Comparison of ENCODE assay signal across 32 cellular contexts in genomic region chr11:4197112-4197511, GRCh38.
"Had no signal": no experiment of that assay in that cellular context is flagged by ENCODE, and none has a peak within 500 bp of the region (broad histone marks: within the 10 kb centered on the region; RNA-seq: fewer than 3 reads in every experiment).

No MANE protein-coding gene starts in this region.

- H3K36me3 ChIP-seq: adrenal gland, ascending aorta, brain microvascular endothelial cell, breast epithelium, cardiac muscle cell had no signal

- H3K27ac ChIP-seq: adrenal gland, ascending aorta, body of pancreas, brain microvascular endothelial cell, breast epithelium, cardiac muscle cell had no signal

- FAIRE-seq: astrocyte, bronchial epithelial cell had no signal

- H3K4me3 ChIP-seq: adrenal gland, ascending aorta, body of pancreas, breast epithelium, cardiac muscle cell had no signal

- ATAC-seq: activated naive CD4-positive, alpha-beta T cell treated with anti-CD3 and anti-CD28 coated beads, Interleukin-2, amount 50 U/mL, for 72 hours; activated naive CD8-positive, alpha-beta T cell treated with anti-CD3 and anti-CD28 coated beads, Interleukin-2, amount 50 U/mL, for 24 hours; activated T-cell treated with anti-CD3 and anti-CD28 coated beads, Interleukin-2, amount 50 U/mL, for 4 hours; activated T-cell treated with anti-CD3 and anti-CD28 coated beads, Interleukin-2, amount 50 U/mL, for 72 hours; activated T-helper 17 cell treated with anti-CD3 and anti-CD28 coated beads, Interleukin-2, amount 50 U/mL, for 72 hours; body of pancreas had no signal

- DNase-seq: activated effector memory CD4-positive, alpha-beta T cell treated with anti-CD3 and anti-CD28 coated beads, Interleukin-2, amount 50 U/mL, for 16 hours; activated effector memory CD4-positive, alpha-beta T cell treated with Interleukin-2 at 50 U/mL for 16 hours; activated gamma-delta T cell; activated gamma-delta T cell treated with Interleukin-2 at 50 U/mL for 16 hours; activated naive CD4-positive, alpha-beta T cell; activated naive CD4-positive, alpha-beta T cell treated with anti-CD3 and anti-CD28 coated beads for 36 hours; activated naive CD4-positive, alpha-beta T cell treated with anti-CD3 and anti-CD28 coated beads, Interleukin-2, amount 10 ng/mL, durations not matched to agents 7 days and 5 days; activated naive CD4-positive, alpha-beta T cell treated with anti-CD3 and anti-CD28 coated beads, Interleukin-2, amount 50 U/mL, for 16 hours; activated naive CD4-positive, alpha-beta T cell treated with Interleukin-2 at 50 U/mL for 16 hours; activated naive CD8-positive, alpha-beta T cell treated with anti-CD3 and anti-CD28 coated beads for 36 hours; activated naive CD8-positive, alpha-beta T cell treated with anti-CD3 and anti-CD28 coated beads, Interleukin-2, amount 10 ng/mL, durations not matched to agents 7 days and 5 days; activated naive CD8-positive, alpha-beta T cell treated with anti-CD3 and anti-CD28 coated beads, Interleukin-2, amount 50 U/mL, for 24 hours; activated T-cell treated with anti-CD3 and anti-CD28 coated beads, Interleukin-2, amount 50 U/mL, for 4 hours; activated T-cell treated with anti-CD3 and anti-CD28 coated beads, Interleukin-2, amount 50 U/mL, for 48 hours; activated T-cell treated with anti-CD3 and anti-CD28 coated beads, Interleukin-2, amount 50 U/mL, for 72 hours; adrenal gland; amniotic stem cell; amygdala; anterior cingulate cortex; aorta; body of pancreas; brain microvascular endothelial cell; caudate nucleus; central memory CD4-positive, alpha-beta T cell; cerebellar nuclear complex had no signal

- H3K4me1 ChIP-seq: adrenal gland, ascending aorta, body of pancreas, breast epithelium had no signal

- H3K9me3 ChIP-seq: adrenal gland, ascending aorta, body of pancreas had no signal

- H3K27me3 ChIP-seq: adrenal gland, ascending aorta, body of pancreas, brain microvascular endothelial cell, breast epithelium, cardiac muscle cell had no signal
